ENCODE assay signal across 8 cellular contexts in genomic region chr2:237688081-237688480, GRCh38.
DNase-seq lines count a peak whose midpoint lies in the region; ATAC-seq and TF ChIP-seq lines count a peak whose summit lies in the region.

No MANE protein-coding gene starts in this region.

- H3K36me3 ChIP-seq in mucosa of stomach (ENCODE audit: control insufficient read depth, insufficient read depth, low read length) (no peaks in the 10 kb centered on the region), tibial nerve (no peaks in the 10 kb centered on the region)

- peak overlapping the region; percentile 79 to 97 (median 89) for H3K27ac ChIP-seq in tibial nerve

- no peak for DNase-seq in activated T-cell treated with anti-CD3 and anti-CD28 coated beads, Interleukin-2, amount 50 U/mL, for 4 hours
- DNase-seq in activated T-cell treated with anti-CD3 and anti-CD28 coated beads for 4 hours (no peak), MCF 10A (ENCODE audit: unreplicated experiment) (no peak), tibial nerve (ENCODE audit: low spot score in 2 of 2) (no peak), DMS153 treated with DMSO at 0.1 percent for 48 hours (lab: John Stamatoyannopoulos, UW; ENCODE audit: unreplicated experiment) (no peak)

- peak overlapping the region; percentile 100 for H3K27ac Mint-ChIP-seq in MCF 10A (ENCODE audit: low read depth, unreplicated experiment)

- no peaks in the 10 kb centered on the region for H3K36me3 Mint-ChIP-seq in activated T-cell treated with anti-CD3 and anti-CD28 coated beads, Interleukin-2, amount 50 U/mL, for 4 hours (ENCODE audit: insufficient read depth)
- no peaks in the 10 kb centered on the region for H3K36me3 Mint-ChIP-seq in MCF 10A (ENCODE audit: insufficient read depth, unreplicated experiment)

- peaks cover 54% of the 10 kb centered on the region for H3K4me1 Mint-ChIP-seq in activated T-cell treated with anti-CD3 and anti-CD28 coated beads, Interleukin-2, amount 50 U/mL, for 4 hours (ENCODE audit: low read depth)
- peaks cover 28% of the 10 kb centered on the region for H3K4me1 Mint-ChIP-seq in MCF 10A (ENCODE audit: insufficient read depth, unreplicated experiment)

- no peaks in the 10 kb centered on the region for H3K9me3 Mint-ChIP-seq in activated T-cell treated with anti-CD3 and anti-CD28 coated beads, Interleukin-2, amount 50 U/mL, for 4 hours
- H3K9me3 Mint-ChIP-seq in MCF 10A (ENCODE audit: unreplicated experiment), result no peaks in the 10 kb centered on the region

- peak overlapping the region; percentile 14 for H3K4me3 ChIP-seq in mucosa of stomach (ENCODE audit: low read length)
- H3K4me3 ChIP-seq in tibial nerve, result no peak overlapping the region

- H3K9me3 ChIP-seq in mucosa of stomach (ENCODE audit: control insufficient read depth, low read length) (no peaks in the 10 kb centered on the region), tibial nerve (no peaks in the 10 kb centered on the region)

- TF ChIP-seq CTCF in MCF 10A (IDR thresholded peaks at IDR 0.05; ENCODE audit: unreplicated experiment) (no peak), tibial nerve (IDR thresholded peaks at IDR 0.05) (peak in 1 of 5 experiments; percentile 4)

- no peak for ATAC-seq in activated T-cell treated with anti-CD3 and anti-CD28 coated beads, Interleukin-2, amount 50 U/mL, for 4 hours
- ATAC-seq in HG03159 (IDR thresholded peaks at IDR 0.05; ENCODE audit: unreplicated experiment), result no peak
- ATAC-seq in HG03521 (IDR thresholded peaks at IDR 0.05; ENCODE audit: unreplicated experiment), result no peak

- H3K27me3 ChIP-seq in mucosa of stomach (ENCODE audit: control insufficient read depth, insufficient read depth, low read length) (no peaks in the 10 kb centered on the region), tibial nerve (no peaks in the 10 kb centered on the region)

- CTCF ChIA-PET in MCF 10A (lab: Yijun Ruan, JAX), result interaction anchor here (0.6 to 5.9 kb wide), 7 partner anchors 9 to 1131 kb away, joined by 3 to 45 read pairs (median 4); no protein-coding TSS in a partner anchor

- intact Hi-C loops in MCF 10A (cut with micrococcal nuclease), result no loop called here

- BruUV-seq in MCF 10A (replicated peaks; lab: Mats Ljungman, UMichigan), result no TSS peak

- peak overlapping the region; percentile 31 for H3K9ac ChIP-seq in mucosa of stomach (ENCODE audit: low read length)

- 35 to 50% methylated on average over 1 of the region's 1 CpG for WGBS in tibial nerve, 2 donors

- no peaks in the 10 kb centered on the region for H3K27me3 Mint-ChIP-seq in activated T-cell treated with anti-CD3 and anti-CD28 coated beads, Interleukin-2, amount 50 U/mL, for 4 hours (ENCODE audit: low read depth)
- no peaks in the 10 kb centered on the region for H3K27me3 Mint-ChIP-seq in MCF 10A (ENCODE audit: insufficient read depth, unreplicated experiment)

- no peak for TF ChIP-seq EP300 in tibial nerve (IDR thresholded peaks at IDR 0.05)

- H3K4me1 ChIP-seq in mucosa of stomach (ENCODE audit: control insufficient read depth, insufficient read depth, low read length), result peaks cover 39% of the 10 kb centered on the region
- H3K4me1 ChIP-seq in tibial nerve, result peaks cover 0 to 56% (median 25%) of the 10 kb centered on the region in 4 donors

- H3K4me3 Mint-ChIP-seq in activated T-cell treated with anti-CD3 and anti-CD28 coated beads, Interleukin-2, amount 50 U/mL, for 4 hours, result peak overlapping the region; percentile 50
- peak overlapping the region; percentile 63 for H3K4me3 Mint-ChIP-seq in MCF 10A (ENCODE audit: unreplicated experiment)

- POLR2A ChIA-PET in MCF 10A (lab: Yijun Ruan, JAX), result interaction anchor here (0.9 to 10.0 kb wide), 11 partner anchors 8 to 280 kb away, joined by 3 to 150 read pairs (median 8); partner anchors contain the start of gene RAB17

- no peak for TF ChIP-seq POLR2A in tibial nerve (IDR thresholded peaks at IDR 0.05)
